ENCODE assay signal across 19 cellular contexts in genomic region chr5:124873189-124873588, GRCh38.
"Had no signal": no experiment of that assay in that cellular context is flagged by ENCODE, and none has a peak within 500 bp of the region (broad histone marks: within the 10 kb centered on the region; RNA-seq: fewer than 3 reads in every experiment).

No MANE protein-coding gene starts in this region.

- H3K36me3 ChIP-seq: heart left ventricle, left ventricle myocardium inferior, neural progenitor cell, ovary had no signal

- DNase-seq: effector memory CD4-positive, alpha-beta T cell; heart left ventricle; hypothalamus; islet precursor cell; left ventricle myocardium inferior; mesenchymal stem cell; midbrain; nucleus accumbens; ovary; right cardiac atrium; small intestine; stimulated activated CD4-positive, alpha-beta T cell treated with anti-CD3 and anti-CD28 coated beads, Interleukin-12 subunit alpha, Interleukin-12 subunit beta, amount 100 ng/mL, for 4 hours; stimulated activated CD4-positive, alpha-beta T cell treated with anti-CD3 and anti-CD28 coated beads, Interleukin-2, amount 100 ng/mL, for 48 hours; stimulated activated naive CD4-positive, alpha-beta T cell treated with Interleukin-2 at 50 U/mL for 16 hours; trophoblast cell had no signal

- H3K4me3 ChIP-seq: heart left ventricle, left ventricle myocardium inferior, lung, neural progenitor cell, ovary had no signal

- H3K27me3 ChIP-seq: heart left ventricle, neural progenitor cell, ovary had no signal

- H3K27ac ChIP-seq: heart left ventricle, left ventricle myocardium inferior, neural progenitor cell, ovary had no signal

- ATAC-seq: esophagus mucosa; heart left ventricle; natural killer cell treated with Interleukin-12 subunit alpha and Interleukin-12 subunit beta and Interleukin-15 and Interleukin-18, amount 100 ng/mL, for 72 hours; right cardiac atrium had no signal

- H3K9me3 ChIP-seq: heart left ventricle, left ventricle myocardium inferior, ovary had no signal
